ENCODE assay signal across 18 cellular contexts in the genomic region with DNA sequence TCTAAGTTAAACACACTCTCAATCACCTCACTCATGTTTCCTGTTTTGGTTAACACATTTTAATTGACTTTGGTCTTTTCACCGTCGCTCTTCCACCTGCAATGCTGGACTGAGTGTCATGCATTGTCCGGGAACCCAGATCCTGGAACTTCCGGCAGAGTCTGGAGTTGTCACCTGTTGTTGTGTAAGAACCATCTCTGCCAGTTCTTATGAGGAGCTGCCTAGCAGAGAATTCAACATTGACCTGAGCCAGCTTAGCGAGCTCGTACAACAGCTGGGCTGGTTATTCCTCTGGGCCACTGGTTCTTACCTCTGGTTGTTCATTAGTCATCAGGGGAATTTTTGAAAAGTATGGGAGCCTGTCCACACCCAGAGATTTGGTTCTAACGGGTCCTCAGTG.
"Had no signal": no experiment of that assay in that cellular context is flagged by ENCODE, and none has a peak within 500 bp of the region (broad histone marks: within the 10 kb centered on the region; RNA-seq: fewer than 3 reads in every experiment).

No MANE protein-coding gene starts in this region.

- DNase-seq: activated CD4-positive, alpha-beta memory T cell treated with anti-CD3 and anti-CD28 coated beads, Interleukin-2, amount 10 ng/mL, durations not matched to agents 7 days and 5 days; activated CD4-positive, alpha-beta T cell treated with anti-CD3 and anti-CD28 coated beads for 36 hours; activated naive CD4-positive, alpha-beta T cell; activated T-cell treated with anti-CD3 and anti-CD28 coated beads for 4 hours; dorsolateral prefrontal cortex; heart left ventricle; left colon; lower lobe of right lung; midbrain; stimulated activated CD4-positive, alpha-beta T cell treated with anti-CD3 and anti-CD28 coated beads, Interleukin-12 subunit alpha, Interleukin-12 subunit beta, amount 100 ng/mL, for 4 hours; stimulated activated CD4-positive, alpha-beta T cell treated with anti-CD3 and anti-CD28 coated beads, Interleukin-2, amount 100 ng/mL, for 24 hours; T-helper 17 cell had no signal

- ATAC-seq: activated CD4-positive, alpha-beta T cell treated with anti-CD3 and anti-CD28 coated beads for 36 hours; foreskin keratinocyte; heart left ventricle; left colon; lower lobe of right lung; stimulated activated effector memory CD8-positive, alpha-beta T cell treated with anti-CD3 and anti-CD28 coated beads, Interleukin-12 subunit alpha, Interleukin-12 subunit beta, amount 100 ng/mL, for 72 hours; T-helper 17 cell had no signal

- H3K4me1 Mint-ChIP-seq: activated CD4-positive, alpha-beta T cell treated with anti-CD3 and anti-CD28 coated beads for 36 hours had no signal

- H3K36me3 ChIP-seq: ascending aorta, breast epithelium, heart left ventricle, lower lobe of right lung, neutrophil had no signal

- H2AFZ ChIP-seq: parathyroid adenoma had no signal

- H3K4me3 ChIP-seq: ascending aorta, breast epithelium, dorsolateral prefrontal cortex, heart left ventricle, lower lobe of right lung had no signal

- H3K9ac ChIP-seq: parathyroid adenoma had no signal

- H3K9me3 Mint-ChIP-seq: activated CD4-positive, alpha-beta memory T cell treated with anti-CD3 and anti-CD28 coated beads, Interleukin-2, amount 10 ng/mL, durations not matched to agents 7 days and 5 days; stimulated activated effector memory CD8-positive, alpha-beta T cell treated with anti-CD3 and anti-CD28 coated beads, Interleukin-12 subunit alpha, Interleukin-12 subunit beta, amount 100 ng/mL, for 72 hours had no signal

- H3K4me1 ChIP-seq: ascending aorta, breast epithelium, foreskin keratinocyte, heart left ventricle, lower lobe of right lung, parathyroid adenoma had no signal

- H3K27me3 ChIP-seq: ascending aorta, breast epithelium, heart left ventricle had no signal

- H3K27me3 Mint-ChIP-seq: activated CD4-positive, alpha-beta T cell treated with anti-CD3 and anti-CD28 coated beads for 36 hours; T-helper 17 cell had no signal

- H3K4me3 Mint-ChIP-seq: activated CD4-positive, alpha-beta memory T cell treated with anti-CD3 and anti-CD28 coated beads, Interleukin-2, amount 10 ng/mL, durations not matched to agents 7 days and 5 days; activated CD4-positive, alpha-beta T cell treated with anti-CD3 and anti-CD28 coated beads for 36 hours; stimulated activated effector memory CD8-positive, alpha-beta T cell treated with anti-CD3 and anti-CD28 coated beads, Interleukin-12 subunit alpha, Interleukin-12 subunit beta, amount 100 ng/mL, for 72 hours; T-helper 17 cell had no signal

- H3K27ac Mint-ChIP-seq: activated CD4-positive, alpha-beta memory T cell treated with anti-CD3 and anti-CD28 coated beads, Interleukin-2, amount 10 ng/mL, durations not matched to agents 7 days and 5 days; activated CD4-positive, alpha-beta T cell treated with anti-CD3 and anti-CD28 coated beads for 36 hours; stimulated activated effector memory CD8-positive, alpha-beta T cell treated with anti-CD3 and anti-CD28 coated beads, Interleukin-12 subunit alpha, Interleukin-12 subunit beta, amount 100 ng/mL, for 72 hours; T-helper 17 cell had no signal

- H3K36me3 Mint-ChIP-seq: stimulated activated effector memory CD8-positive, alpha-beta T cell treated with anti-CD3 and anti-CD28 coated beads, Interleukin-12 subunit alpha, Interleukin-12 subunit beta, amount 100 ng/mL, for 72 hours had no signal

- H3K27ac ChIP-seq: ascending aorta, breast epithelium, dorsolateral prefrontal cortex, foreskin keratinocyte, heart left ventricle, lower lobe of right lung, neutrophil, parathyroid adenoma had no signal

- H3K79me2 ChIP-seq: parathyroid adenoma had no signal

- H3K9me3 ChIP-seq: ascending aorta, breast epithelium, heart left ventricle, lower lobe of right lung, neutrophil had no signal
